20 cellular contexts compared by ENCODE assay signal in genomic region chr12:52187206-52187605, GRCh38. TPM values are rescaled to one million over a fixed set of nuclear protein-coding genes. Genes with fewer than 3 reads are reported as not detected.
DNase-seq lines count a peak whose midpoint lies in the region; ATAC-seq and TF ChIP-seq lines count a peak whose summit lies in the region.
"Had no signal": no experiment of that assay in that cellular context is flagged by ENCODE, and none has a peak within 500 bp of the region (broad histone marks: within the 10 kb centered on the region; RNA-seq: fewer than 3 reads in every experiment).

No MANE protein-coding gene starts in this region.

- peak overlapping the region; percentile 95 for H3K27ac ChIP-seq in Panc1 (ENCODE audit: low read length)
- peak overlapping the region; percentile 84 for H3K27ac ChIP-seq in epithelial cell of prostate
- peak overlapping the region in 14 of 21 experiments; percentile 15 to 86 (median 69) for H3K27ac ChIP-seq in skin epidermis
- no peak overlapping the region for H3K27ac ChIP-seq in WERI-Rb-1

- H3K9me3 Mint-ChIP-seq in Caco-2 (ENCODE audit: unreplicated experiment): no peaks in the 10 kb centered on the region
- H3K9me3 Mint-ChIP-seq: naive B cell had no signal

- ATAC-seq in Panc1: no peak
- no peak for ATAC-seq in GM21447 (IDR thresholded peaks at IDR 0.05; ENCODE audit: unreplicated experiment)
- ATAC-seq in HG03354 (IDR thresholded peaks at IDR 0.05; ENCODE audit: poor library complexity, severe bottlenecking, unreplicated experiment): no peak
- ATAC-seq: activated CD8-positive, alpha-beta memory T cell treated with anti-CD3 and anti-CD28 coated beads, Interleukin-2, amount 10 ng/mL, durations not matched to agents 7 days and 5 days; body of pancreas had no signal

- CTCF ChIA-PET in Caco-2 (lab: Charles Lee): no interaction called here
- CTCF ChIA-PET in Panc1 (lab: Charles Lee): interaction anchor here (0.6 to 1.7 kb wide), 2 partner anchors 13 to 140 kb away, joined by 3 to 4 read pairs; no protein-coding TSS in a partner anchor

- H3K36me3 Mint-ChIP-seq in Caco-2 (ENCODE audit: insufficient read depth, unreplicated experiment): no peaks in the 10 kb centered on the region
- H3K36me3 Mint-ChIP-seq: activated CD8-positive, alpha-beta memory T cell treated with anti-CD3 and anti-CD28 coated beads, Interleukin-2, amount 10 ng/mL, durations not matched to agents 7 days and 5 days; activated naive CD8-positive, alpha-beta T cell; naive B cell had no signal

- TF ChIP-seq CTCF in Caco-2 (IDR thresholded peaks at IDR 0.05; ENCODE audit: insufficient read depth in 1 of 2, low read depth in 1 of 2, low read length in 1 of 2, severe bottlenecking in 1 of 2, unreplicated experiment in 1 of 2) (no peak), Panc1 (IDR thresholded peaks at IDR 0.05) (no peak), WERI-Rb-1 (IDR thresholded peaks at IDR 0.05; ENCODE audit: low read depth, low read length) (no peak)

- H3K27me3 ChIP-seq in Caco-2 (replicated peaks; ENCODE audit: control insufficient read depth, insufficient read depth, low read length) (no peaks in the 10 kb centered on the region), Panc1 (ENCODE audit: control insufficient read depth, insufficient read depth, low read length) (no peaks in the 10 kb centered on the region), WERI-Rb-1 (ENCODE audit: insufficient read depth, low read depth, severe bottlenecking) (no peaks in the 10 kb centered on the region)
- H3K27me3 ChIP-seq: body of pancreas, right atrium auricular region had no signal

- no peaks in the 10 kb centered on the region for H3K27me3 Mint-ChIP-seq in Caco-2 (ENCODE audit: insufficient read depth, unreplicated experiment)
- H3K27me3 Mint-ChIP-seq: activated naive CD8-positive, alpha-beta T cell had no signal

- intact Hi-C loops in Caco-2 (cut with micrococcal nuclease; ENCODE audit: unreplicated experiment) (no loop called here), Panc1 (cut with micrococcal nuclease; ENCODE audit: unreplicated experiment) (no loop called here)

- H3K4me1 ChIP-seq in Caco-2: peaks cover 17% of the 10 kb centered on the region
- H3K4me1 ChIP-seq in Panc1 (ENCODE audit: control insufficient read depth, insufficient read depth, low read length): peaks cover 96% of the 10 kb centered on the region

- H3K36me3 ChIP-seq in Caco-2 (ENCODE audit: control insufficient read depth, insufficient read depth, low read length) (no peaks in the 10 kb centered on the region), Panc1 (ENCODE audit: control insufficient read depth, insufficient read depth, low read length) (no peaks in the 10 kb centered on the region), WERI-Rb-1 (no peaks in the 10 kb centered on the region)
- H3K36me3 ChIP-seq: right atrium auricular region had no signal

- peaks cover 11% of the 10 kb centered on the region for H3K4me1 Mint-ChIP-seq in Caco-2 (ENCODE audit: low read depth, unreplicated experiment)

- BruUV-seq in Caco-2 (replicated peaks; lab: Mats Ljungman, UMichigan): no TSS peak
- BruUV-seq in Panc1 (replicated peaks; lab: Mats Ljungman, UMichigan): no TSS peak

- H3K9me3 ChIP-seq in Caco-2 (no peaks in the 10 kb centered on the region), Panc1 (ENCODE audit: control insufficient read depth, insufficient read depth, low read depth, low read length) (no peaks in the 10 kb centered on the region), WERI-Rb-1 (ENCODE audit: severe bottlenecking) (no peaks in the 10 kb centered on the region)
- H3K9me3 ChIP-seq: body of pancreas, right atrium auricular region had no signal

- DNase-seq in Caco-2 (no peak), Panc1 (ENCODE audit: low read depth, low spot score) (no peak), epithelial cell of prostate (ENCODE audit: low read depth, low spot score) (no peak), WERI-Rb-1 (no peak)
- DNase-seq: activated CD4-positive, alpha-beta T cell treated with anti-CD3 and anti-CD28 coated beads for 48 hours; activated CD8-positive, alpha-beta memory T cell treated with anti-CD3 and anti-CD28 coated beads, Interleukin-2, amount 10 ng/mL, durations not matched to agents 7 days and 5 days; body of pancreas; foreskin melanocyte; hypothalamus; islet precursor cell; naive B cell; NCI-H1417; NCI-H524 had no signal

- H3K27ac Mint-ChIP-seq in Caco-2 (ENCODE audit: unreplicated experiment): peak overlapping the region; percentile 45
- H3K27ac Mint-ChIP-seq: activated CD8-positive, alpha-beta memory T cell treated with anti-CD3 and anti-CD28 coated beads, Interleukin-2, amount 10 ng/mL, durations not matched to agents 7 days and 5 days; activated naive CD8-positive, alpha-beta T cell; naive B cell had no signal

- H3K4me3 Mint-ChIP-seq in Caco-2 (ENCODE audit: unreplicated experiment): no peak overlapping the region
- H3K4me3 Mint-ChIP-seq: activated CD8-positive, alpha-beta memory T cell treated with anti-CD3 and anti-CD28 coated beads, Interleukin-2, amount 10 ng/mL, durations not matched to agents 7 days and 5 days; activated naive CD8-positive, alpha-beta T cell; naive B cell had no signal

- POLR2A ChIA-PET in Caco-2 (lab: Charles Lee) (no interaction called here), Panc1 (lab: Charles Lee) (no interaction called here)

- in situ Hi-C loops in Panc1 (cut with HindIII; ENCODE audit: low pct_unique_long_range_greater_than_20kb, low sequenced_read_pairs): no loop called here

- no peak overlapping the region for H3K4me3 ChIP-seq in Caco-2 (ENCODE audit: low read depth, low read length)
- H3K4me3 ChIP-seq in Panc1 (ENCODE audit: low read depth in 2 of 2, low read length in 2 of 2): no peak overlapping the region
- no peak overlapping the region for H3K4me3 ChIP-seq in skin epidermis
- no peak overlapping the region for H3K4me3 ChIP-seq in WERI-Rb-1 (ENCODE audit: low read depth, low read length)
- H3K4me3 ChIP-seq: body of pancreas, lung, right atrium auricular region had no signal

RNA-seq across cellular contexts. Expression of gene KRT80, which starts 4.6 kb away (rescaled TPM):
- total RNA-seq in Caco-2 (2022) (0.26 and 0.29 TPM in 2 replicates), Panc1 (2021; ENCODE audit: unreplicated experiment) (51.5 TPM)
- 30.3 TPM for polyA plus RNA-seq in Panc1 (2012; ENCODE audit: insufficient read length)
- total RNA-seq: activated CD8-positive, alpha-beta memory T cell treated with anti-CD3 and anti-CD28 coated beads, Interleukin-2, amount 10 ng/mL, durations not matched to agents 7 days and 5 days had no signal

RNA-seq across cellular contexts. Expression of gene KRT7, which starts 45.8 kb away (rescaled TPM):
- total RNA-seq in Caco-2 (2022) (13.9 and 19.9 TPM in 2 replicates), Panc1 (2021; ENCODE audit: unreplicated experiment) (16.8 TPM)
- polyA plus RNA-seq in Panc1 (2012; ENCODE audit: insufficient read length): 19.1 TPM
- total RNA-seq: temporal lobe had no signal

Comparison
In these comparisons a context has a peak if more than half of its experiments do, and no peak if none do; other contexts are left out.
1. RNA of gene KRT80, which starts 4.6 kb away (total RNA-seq): 51.5 TPM in Panc1 (single experiment); 0.26 to 0.29 TPM in Caco-2; every median in the first group is over 10 times any median in the second.